23 cellular contexts compared by ENCODE assay signal in the genomic region with DNA sequence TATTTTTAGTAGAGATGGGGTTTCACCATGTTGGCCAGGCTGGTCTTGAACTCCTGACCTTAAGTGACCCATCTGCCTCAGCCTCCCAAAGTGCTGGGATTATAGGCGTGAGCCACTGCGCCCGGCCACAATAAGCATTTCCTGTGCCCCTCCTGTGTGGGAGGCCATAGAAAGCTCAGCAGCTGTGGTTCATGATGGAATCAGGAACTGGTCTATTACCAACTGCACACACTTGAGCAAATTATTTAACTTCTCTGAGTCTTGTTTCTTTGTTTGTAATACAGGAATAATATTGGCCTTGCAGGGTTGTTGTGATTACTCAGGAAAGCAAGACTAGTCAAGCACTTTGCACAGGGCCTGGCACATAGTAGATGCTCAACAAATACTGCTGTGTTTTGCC. TPM values are rescaled to one million over a fixed set of nuclear protein-coding genes. Genes with fewer than 3 reads are reported as not detected.
"Had no signal": no experiment of that assay in that cellular context is flagged by ENCODE, and none has a peak within 500 bp of the region (broad histone marks: within the 10 kb centered on the region; RNA-seq: fewer than 3 reads in every experiment).

No MANE protein-coding gene starts in this region.

- H3K36me3 Mint-ChIP-seq: memory B cell; naive thymus-derived CD4-positive, alpha-beta T cell; stimulated activated memory B cell treated with anti-CD40 and anti-IgM and Interleukin-4, amounts not matched to agents 10 μg/mL and 1 μg/mL and 100 μg/mL, for 72 hours had no signal

- H3K27ac Mint-ChIP-seq: activated T-cell treated with anti-CD3 and anti-CD28 coated beads, Interleukin-2, amount 50 U/mL, for 72 hours; memory B cell; stimulated activated memory B cell treated with anti-CD40 and anti-IgM and Interleukin-4, amounts not matched to agents 10 μg/mL and 1 μg/mL and 100 μg/mL, for 72 hours had no signal

- H3K27ac ChIP-seq: brain microvascular endothelial cell, epithelial cell of prostate, pancreas, right lobe of liver, WERI-Rb-1 had no signal

- ATAC-seq: activated T-cell treated with anti-CD3 and anti-CD28 coated beads, Interleukin-2, amount 50 U/mL, for 72 hours; naive thymus-derived CD4-positive, alpha-beta T cell; pancreas; right lobe of liver; stimulated activated memory B cell treated with anti-CD40 and anti-IgM and Interleukin-4, amounts not matched to agents 10 μg/mL and 1 μg/mL and 100 μg/mL, for 72 hours had no signal

- H3K4me3 Mint-ChIP-seq: activated T-cell treated with anti-CD3 and anti-CD28 coated beads, Interleukin-2, amount 50 U/mL, for 72 hours; memory B cell; naive thymus-derived CD4-positive, alpha-beta T cell; stimulated activated memory B cell treated with anti-CD40 and anti-IgM and Interleukin-4, amounts not matched to agents 10 μg/mL and 1 μg/mL and 100 μg/mL, for 72 hours had no signal

- H3K4me1 ChIP-seq: pancreas, right lobe of liver had no signal

- FAIRE-seq: colon, pancreas had no signal

- H3K9me3 ChIP-seq: pancreas, right lobe of liver had no signal

- H3K36me3 ChIP-seq: brain microvascular endothelial cell, pancreas, right lobe of liver, WERI-Rb-1 had no signal

- H3K9me3 Mint-ChIP-seq: activated T-cell treated with anti-CD3 and anti-CD28 coated beads, Interleukin-2, amount 50 U/mL, for 72 hours; memory B cell; naive thymus-derived CD4-positive, alpha-beta T cell; stimulated activated memory B cell treated with anti-CD40 and anti-IgM and Interleukin-4, amounts not matched to agents 10 μg/mL and 1 μg/mL and 100 μg/mL, for 72 hours had no signal

- H3K27me3 ChIP-seq: pancreas, right lobe of liver had no signal

- H3K4me3 ChIP-seq: dorsolateral prefrontal cortex, pancreas, right lobe of liver, smooth muscle cell had no signal

- DNase-seq: activated CD4-positive, alpha-beta T cell treated with anti-CD3 and anti-CD28 coated beads, Interleukin-2, amount 50 U/mL, for 4 hours; activated effector memory CD4-positive, alpha-beta T cell treated with anti-CD3 and anti-CD28 coated beads, Interleukin-2, amount 50 U/mL, for 16 hours; activated naive CD4-positive, alpha-beta T cell treated with anti-CD3 and anti-CD28 coated beads, Interleukin-2, amount 50 U/mL, for 16 hours; activated T-cell treated with anti-CD3 and anti-CD28 coated beads, Interleukin-2, amount 50 U/mL, for 72 hours; aorta; brain microvascular endothelial cell; central memory CD4-positive, alpha-beta T cell; dorsolateral prefrontal cortex; foreskin fibroblast; naive thymus-derived CD4-positive, alpha-beta T cell; pancreas; right lobe of liver; stimulated activated CD4-positive, alpha-beta T cell treated with anti-CD3 and anti-CD28 coated beads, Interleukin-4, amount 100 ng/mL, for 1 hour; WERI-Rb-1 had no signal

RNA-seq across cellular contexts. Expression of gene RHBG, which starts 15.0 kb away (rescaled TPM):
- total RNA-seq: activated CD8-positive, alpha-beta memory T cell treated with anti-CD3 and anti-CD28 coated beads for 36 hours; activated T-cell treated with anti-CD3 and anti-CD28 coated beads, Interleukin-2, amount 50 U/mL, for 72 hours; aorta; glomerular endothelial cell; naive thymus-derived CD4-positive, alpha-beta T cell; pulmonary artery endothelial cell; smooth muscle cell had no signal

RNA-seq across cellular contexts. Expression of gene TSACC, which starts 45.7 kb away (rescaled TPM):
- total RNA-seq: aorta, glomerular endothelial cell, mucosa of gallbladder, pancreas, pulmonary artery endothelial cell had no signal
